In the genomic region with DNA sequence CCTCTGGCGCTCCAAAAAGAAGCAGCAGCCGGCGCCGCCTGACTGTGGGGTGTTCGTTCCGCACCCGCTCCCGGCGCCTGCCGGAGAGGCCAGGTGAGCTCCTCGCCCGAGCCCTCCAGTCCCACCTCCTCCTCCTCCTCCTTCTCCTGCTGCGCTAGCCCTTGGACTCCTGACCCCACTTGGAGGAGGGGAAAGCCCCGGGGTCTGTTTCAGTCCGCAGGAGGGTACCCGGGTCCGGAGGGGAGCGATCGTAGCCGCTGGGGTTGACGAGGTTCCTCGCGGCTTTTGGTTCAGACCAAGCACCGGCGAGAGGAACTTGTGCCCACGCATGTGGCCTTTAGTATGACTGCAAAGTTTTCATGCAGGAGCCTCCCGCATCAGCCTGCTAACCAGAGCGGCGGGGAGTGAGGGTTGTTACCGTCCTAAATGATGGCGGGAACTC, we compare ENCODE assay signal across 8 cellular contexts. TPM values are rescaled to one million over a fixed set of nuclear protein-coding genes. Genes with fewer than 3 reads are reported as not detected.
DNase-seq lines count a peak whose midpoint lies in the region; ATAC-seq and TF ChIP-seq lines count a peak whose summit lies in the region.

No MANE protein-coding gene starts in this region.

- DNase-seq in AG10803 (ENCODE audit: low read depth), result no peak
- DNase-seq in NCI-H510A (lab: John Stamatoyannopoulos, UW), result peak; percentile 6
- DNase-seq in activated naive CD8-positive, alpha-beta T cell treated with anti-CD3 and anti-CD28 coated beads, Interleukin-2, amount 10 ng/mL, durations not matched to agents 7 days and 5 days, result peak; percentile 49
- peak in 2 of 3 donors; percentile 9 to 14 for DNase-seq in immature natural killer cell
- DNase-seq in stimulated activated CD4-positive, alpha-beta T cell treated with anti-CD3 and anti-CD28 coated beads, Interleukin-2, amount 100 ng/mL, for 48 hours, result peak; percentile 11 to 19
- DNase-seq in NCI-H446 treated with DMSO at 0.1 percent for 48 hours (lab: John Stamatoyannopoulos, UW), result no peak
- DNase-seq in DMS79 treated with DMSO at 0.1 percent for 48 hours (lab: John Stamatoyannopoulos, UW), result no peak

- H3K27me3 Mint-ChIP-seq in activated naive CD8-positive, alpha-beta T cell treated with anti-CD3 and anti-CD28 coated beads, Interleukin-2, amount 10 ng/mL, durations not matched to agents 7 days and 5 days, result peaks cover 57% of the 10 kb centered on the region
- peaks cover 16 to 30% (median 17%) of the 10 kb centered on the region in 3 donors for H3K27me3 Mint-ChIP-seq in immature natural killer cell (ENCODE audit: low read depth in 3 of 3)

- H3K9me3 Mint-ChIP-seq in activated naive CD8-positive, alpha-beta T cell treated with anti-CD3 and anti-CD28 coated beads, Interleukin-2, amount 10 ng/mL, durations not matched to agents 7 days and 5 days, result no peaks in the 10 kb centered on the region
- H3K9me3 Mint-ChIP-seq in immature natural killer cell, result peaks cover 0 to 3% (median 0%) of the 10 kb centered on the region in 6 donors

- H3K4me3 Mint-ChIP-seq in activated naive CD8-positive, alpha-beta T cell treated with anti-CD3 and anti-CD28 coated beads, Interleukin-2, amount 10 ng/mL, durations not matched to agents 7 days and 5 days, result peak overlapping the region; percentile 76
- peak overlapping the region; percentile 77 to 86 (median 81) for H3K4me3 Mint-ChIP-seq in immature natural killer cell

- no peak for TF ChIP-seq CTCF in AG10803 (conservative IDR thresholded peaks at IDR 0.05; ENCODE audit: low read length)

- peak overlapping the region; percentile 33 for H3K4me3 ChIP-seq in AG10803 (ENCODE audit: low read length)

- H3K27ac Mint-ChIP-seq in activated naive CD8-positive, alpha-beta T cell treated with anti-CD3 and anti-CD28 coated beads, Interleukin-2, amount 10 ng/mL, durations not matched to agents 7 days and 5 days, result no peak overlapping the region
- no peak overlapping the region for H3K27ac Mint-ChIP-seq in immature natural killer cell

- ATAC-seq in GM21528 (IDR thresholded peaks at IDR 0.05; ENCODE audit: low FRiP score, unreplicated experiment), result peak; percentile 14
- peak; percentile 8 for ATAC-seq in activated naive CD8-positive, alpha-beta T cell treated with anti-CD3 and anti-CD28 coated beads, Interleukin-2, amount 10 ng/mL, durations not matched to agents 7 days and 5 days (ENCODE audit: low read depth)

- H3K36me3 Mint-ChIP-seq in activated naive CD8-positive, alpha-beta T cell treated with anti-CD3 and anti-CD28 coated beads, Interleukin-2, amount 10 ng/mL, durations not matched to agents 7 days and 5 days, result no peaks in the 10 kb centered on the region
- H3K36me3 Mint-ChIP-seq in immature natural killer cell, result no peaks in the 10 kb centered on the region

- peaks cover 8% of the 10 kb centered on the region for H3K4me1 Mint-ChIP-seq in activated naive CD8-positive, alpha-beta T cell treated with anti-CD3 and anti-CD28 coated beads, Interleukin-2, amount 10 ng/mL, durations not matched to agents 7 days and 5 days
- peaks cover 11% of the 10 kb centered on the region in 2 donors for H3K4me1 Mint-ChIP-seq in immature natural killer cell

- POLR2A ChIA-PET in activated naive CD8-positive, alpha-beta T cell treated with anti-CD3 and anti-CD28 coated beads, Interleukin-2, amount 10 ng/mL, durations not matched to agents 7 days and 5 days (lab: Charles Lee), result no interaction called here

RNA-seq across cellular contexts. Expression of a gene that starts 0.5 kb away (rescaled TPM):
- total RNA-seq in activated naive CD8-positive, alpha-beta T cell treated with anti-CD3 and anti-CD28 coated beads, Interleukin-2, amount 10 ng/mL, durations not matched to agents 7 days and 5 days, result 10 to 100 TPM; 34.8 to 37.3 TPM
- polyA plus RNA-seq in immature natural killer cell, result 1 to 10 TPM in 2 of 3 donors, under 1 TPM in 1; 0.42 to 8.4 (median 3.2) TPM

RNA-seq across cellular contexts. Expression of a gene that starts 35.5 kb away (rescaled TPM):
- 10 to 100 TPM; 25.7 to 28.5 TPM for total RNA-seq in activated naive CD8-positive, alpha-beta T cell treated with anti-CD3 and anti-CD28 coated beads, Interleukin-2, amount 10 ng/mL, durations not matched to agents 7 days and 5 days
- polyA plus RNA-seq in immature natural killer cell, result 10 to 100 TPM; 37.7 to 41.9 (median 41.7) TPM

Comparison
In these comparisons a context has a peak if more than half of its experiments do, and no peak if none do; other contexts are left out.
1. DNase-seq: peak in NCI-H510A (single experiment), activated naive CD8-positive, alpha-beta T cell treated with anti-CD3 and anti-CD28 coated beads, Interleukin-2, amount 10 ng/mL, durations not matched to agents 7 days and 5 days (single experiment), immature natural killer cell (2 of 3) and stimulated activated CD4-positive, alpha-beta T cell treated with anti-CD3 and anti-CD28 coated beads, Interleukin-2, amount 100 ng/mL, for 48 hours (2 of 2); none in AG10803 (single experiment), NCI-H446 treated with DMSO at 0.1 percent for 48 hours (single experiment) and DMS79 treated with DMSO at 0.1 percent for 48 hours (single experiment).